Comparison of ENCODE assay signal across 16 cellular contexts in the genomic region with DNA sequence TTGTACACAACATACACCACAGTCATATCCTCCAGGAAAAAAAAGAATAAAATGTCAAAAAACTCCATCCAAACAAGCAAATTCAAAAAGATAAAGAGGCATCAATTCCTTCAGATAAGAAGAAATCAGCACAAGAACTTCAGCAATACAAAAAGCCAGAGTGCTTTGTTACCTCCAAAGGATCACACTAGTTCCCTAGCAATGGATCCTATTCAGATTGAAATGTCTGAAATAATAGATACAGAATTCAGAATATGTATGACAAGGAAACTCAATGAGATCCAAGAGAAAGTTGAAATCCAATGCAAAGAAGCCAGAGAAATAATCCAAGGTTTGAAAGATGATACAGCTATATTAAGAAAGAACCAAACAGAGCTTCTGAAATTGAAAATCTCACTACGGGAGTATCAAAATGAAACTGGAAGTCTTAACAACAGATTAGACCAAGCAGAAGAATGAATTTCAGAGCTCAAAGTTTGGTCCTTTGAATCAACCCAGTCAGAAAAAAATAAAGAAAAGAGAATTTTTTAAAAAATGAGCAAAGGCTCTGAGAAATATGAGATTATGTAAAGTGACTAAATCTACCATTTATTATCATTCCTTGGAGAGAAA.
DNase-seq lines count a peak whose midpoint lies in the region; ATAC-seq lines count a peak whose summit lies in the region.
"Had no signal": no experiment of that assay in that cellular context is flagged by ENCODE, and none has a peak within 500 bp of the region (broad histone marks: within the 10 kb centered on the region; RNA-seq: fewer than 3 reads in every experiment).

No MANE protein-coding gene starts in this region.

- CTCF ChIA-PET in activated CD4-positive, alpha-beta memory T cell treated with anti-CD3 and anti-CD28 coated beads, Interleukin-2, amount 10 ng/mL, durations not matched to agents 7 days and 5 days (lab: Charles Lee) = interaction anchor here (1.1 to 1.3 kb wide), 2 partner anchors 59 to 125 kb away, joined by 3 to 4 read pairs; no protein-coding TSS in a partner anchor
- CTCF ChIA-PET in activated CD4-positive, alpha-beta memory T cell treated with anti-CD3 and anti-CD28 coated beads for 36 hours (lab: Charles Lee) = no interaction called here

- H3K9me3 ChIP-seq in SJCRH30 (replicated peaks) = 0 out of 2 replicates have a peak, but pooled peaks cover 2% of the 10 kb centered on the region
- H3K9me3 ChIP-seq: A549 had no signal

- H3K4me1 Mint-ChIP-seq in activated CD4-positive, alpha-beta memory T cell treated with anti-CD3 and anti-CD28 coated beads, Interleukin-2, amount 10 ng/mL, durations not matched to agents 7 days and 5 days = peaks cover 13% of the 10 kb centered on the region
- peaks cover 14% of the 10 kb centered on the region for H3K4me1 Mint-ChIP-seq in activated CD4-positive, alpha-beta memory T cell treated with anti-CD3 and anti-CD28 coated beads for 36 hours (ENCODE audit: low read depth)
- peaks cover 11 to 21% of the 10 kb centered on the region in 2 donors for H3K4me1 Mint-ChIP-seq in immature natural killer cell

- H3K4me3 Mint-ChIP-seq in activated CD4-positive, alpha-beta memory T cell treated with anti-CD3 and anti-CD28 coated beads, Interleukin-2, amount 10 ng/mL, durations not matched to agents 7 days and 5 days = peak overlapping the region; percentile 26
- no peak overlapping the region for H3K4me3 Mint-ChIP-seq in activated CD4-positive, alpha-beta memory T cell treated with anti-CD3 and anti-CD28 coated beads for 36 hours
- H3K4me3 Mint-ChIP-seq in immature natural killer cell = peak overlapping the region in 4 of 5 donors; percentile 11 to 66 (median 56)
- H3K4me3 Mint-ChIP-seq: dendritic cell treated with granulocyte-macrophage colony-stimulating factor and Interleukin-4, amounts not matched to agents 40 ng/mL and 50 ng/mL, for 4 days had no signal

- no peak overlapping the region for H3K4me3 ChIP-seq in SJCRH30
- H3K4me3 ChIP-seq: A549 had no signal

- no peaks in the 10 kb centered on the region; the same call in 1 of the 2 replicates for H3K4me1 ChIP-seq in SJCRH30

- H3K27ac Mint-ChIP-seq in activated CD4-positive, alpha-beta memory T cell treated with anti-CD3 and anti-CD28 coated beads, Interleukin-2, amount 10 ng/mL, durations not matched to agents 7 days and 5 days = peak overlapping the region; percentile 26
- H3K27ac Mint-ChIP-seq in activated CD4-positive, alpha-beta memory T cell treated with anti-CD3 and anti-CD28 coated beads for 36 hours = no peak overlapping the region
- peak overlapping the region; percentile 7 to 54 (median 26) for H3K27ac Mint-ChIP-seq in immature natural killer cell
- H3K27ac Mint-ChIP-seq: dendritic cell treated with granulocyte-macrophage colony-stimulating factor and Interleukin-4, amounts not matched to agents 40 ng/mL and 50 ng/mL, for 4 days had no signal

- no peak for DNase-seq in activated CD4-positive, alpha-beta memory T cell treated with anti-CD3 and anti-CD28 coated beads, Interleukin-2, amount 10 ng/mL, durations not matched to agents 7 days and 5 days
- DNase-seq in activated CD4-positive, alpha-beta memory T cell treated with anti-CD3 and anti-CD28 coated beads for 36 hours = no peak
- DNase-seq in immature natural killer cell = no peak
- DNase-seq in SJCRH30 = no peak
- no peak for DNase-seq in NCI-H1105 (lab: John Stamatoyannopoulos, UW)
- DNase-seq in SHP77 treated with DMSO at 0.1 percent for 48 hours (lab: John Stamatoyannopoulos, UW) = no peak
- DNase-seq: activated gamma-delta T cell, EL, glutamatergic neuron, T-helper 9 cell had no signal

- intact Hi-C loops in activated CD4-positive, alpha-beta memory T cell treated with anti-CD3 and anti-CD28 coated beads for 36 hours (cut with micrococcal nuclease) = loop anchor here (1.0 kb wide), 1 partner anchor 17 kb away; no protein-coding TSS in a partner anchor

- peak; percentile 84 for ATAC-seq in GM21576 (IDR thresholded peaks at IDR 0.05; ENCODE audit: unreplicated experiment)
- ATAC-seq in HG03280 (IDR thresholded peaks at IDR 0.05; ENCODE audit: unreplicated experiment) = peak; percentile 80
- ATAC-seq: A549, HCT116, sciatic nerve had no signal

- peaks cover 6% of the 10 kb centered on the region for H3K36me3 Mint-ChIP-seq in activated CD4-positive, alpha-beta memory T cell treated with anti-CD3 and anti-CD28 coated beads, Interleukin-2, amount 10 ng/mL, durations not matched to agents 7 days and 5 days (ENCODE audit: low read depth)
- no peaks in the 10 kb centered on the region for H3K36me3 Mint-ChIP-seq in activated CD4-positive, alpha-beta memory T cell treated with anti-CD3 and anti-CD28 coated beads for 36 hours
- H3K36me3 Mint-ChIP-seq in immature natural killer cell = peaks cover 0 to 16% (median 8%) of the 10 kb centered on the region in 3 donors

- H3K9me3 Mint-ChIP-seq in activated CD4-positive, alpha-beta memory T cell treated with anti-CD3 and anti-CD28 coated beads, Interleukin-2, amount 10 ng/mL, durations not matched to agents 7 days and 5 days = peaks cover 14% of the 10 kb centered on the region
- H3K9me3 Mint-ChIP-seq in activated CD4-positive, alpha-beta memory T cell treated with anti-CD3 and anti-CD28 coated beads for 36 hours = peaks cover 5% of the 10 kb centered on the region
- peaks cover 0 to 20% (median 5%) of the 10 kb centered on the region in 6 donors for H3K9me3 Mint-ChIP-seq in immature natural killer cell

- H3K27ac ChIP-seq in SJCRH30 = no peak overlapping the region
- H3K27ac ChIP-seq: A549 had no signal

- POLR2A ChIA-PET in activated CD4-positive, alpha-beta memory T cell treated with anti-CD3 and anti-CD28 coated beads, Interleukin-2, amount 10 ng/mL, durations not matched to agents 7 days and 5 days (lab: Charles Lee) = interaction anchor here (0.7 kb wide), 1 partner anchor 39 kb away, joined by 3 read pairs; no protein-coding TSS in a partner anchor
- POLR2A ChIA-PET in activated CD4-positive, alpha-beta memory T cell treated with anti-CD3 and anti-CD28 coated beads for 36 hours (lab: Charles Lee) = no interaction called here

- no peaks in the 10 kb centered on the region for H3K27me3 Mint-ChIP-seq in activated CD4-positive, alpha-beta memory T cell treated with anti-CD3 and anti-CD28 coated beads, Interleukin-2, amount 10 ng/mL, durations not matched to agents 7 days and 5 days
- H3K27me3 Mint-ChIP-seq in activated CD4-positive, alpha-beta memory T cell treated with anti-CD3 and anti-CD28 coated beads for 36 hours = no peaks in the 10 kb centered on the region
- peaks cover 0 to 3% (median 1%) of the 10 kb centered on the region in 3 donors for H3K27me3 Mint-ChIP-seq in immature natural killer cell (ENCODE audit: low read depth in 3 of 3)

- H3K27me3 ChIP-seq in SJCRH30 = no peaks in the 10 kb centered on the region

- no peaks in the 10 kb centered on the region for H3K36me3 ChIP-seq in SJCRH30
